In genomic region chr6:87806635-87807034, GRCh38 we compare ENCODE assay signal across 14 cellular contexts.
DNase-seq lines count a peak whose midpoint lies in the region; ATAC-seq and TF ChIP-seq lines count a peak whose summit lies in the region.
"Had no signal": no experiment of that assay in that cellular context is flagged by ENCODE, and none has a peak within 500 bp of the region (broad histone marks: within the 10 kb centered on the region; RNA-seq: fewer than 3 reads in every experiment).

No MANE protein-coding gene starts in this region.

- TF ChIP-seq CTCF in gastrocnemius medialis (IDR thresholded peaks at IDR 0.05 in 4 of 5, conservative IDR thresholded peaks at IDR 0.05 in 1 of 5) = no peak

- intact Hi-C loops in gastrocnemius medialis (cut with DNase I; ENCODE audit: low total_unique reads) = no loop called here
- intact Hi-C loops in posterior cingulate gyrus (cut with DNase I) = no loop called here

- H3K4me3 ChIP-seq in SJCRH30 (no peak overlapping the region), gastrocnemius medialis (no peak overlapping the region)
- H3K4me3 ChIP-seq: lung had no signal

- no peak for DNase-seq in activated T-cell treated with anti-CD3 and anti-CD28 coated beads, Interleukin-2, amount 50 U/mL, for 72 hours
- DNase-seq in activated T-cell treated with anti-CD3 and anti-CD28 coated beads, Interleukin-2, amount 50 U/mL, for 4 hours = no peak
- DNase-seq in NCI-H2107 (lab: John Stamatoyannopoulos, UW) (peak; percentile 12), SJCRH30 (peak; percentile 54 to 80), gastrocnemius medialis (no peak), posterior cingulate gyrus (no peak), substantia nigra (lab: John Stamatoyannopoulos, UW) (no peak)
- DNase-seq in activated CD8-positive, alpha-beta memory T cell treated with anti-CD3 and anti-CD28 coated beads, Interleukin-2, amount 50 U/mL, for 48 hours = no peak
- DNase-seq: ACHN; activated naive CD8-positive, alpha-beta T cell treated with anti-CD3 and anti-CD28 coated beads, Interleukin-2, amount 50 U/mL, for 24 hours; NK-92 treated with Interleukin-12 subunit alpha and Interleukin-12 subunit beta, amount 100 ng/mL, for 24 hours; T-cell; trophoblast cell had no signal

- H3K36me3 Mint-ChIP-seq in activated T-cell treated with anti-CD3 and anti-CD28 coated beads, Interleukin-2, amount 50 U/mL, for 72 hours (ENCODE audit: insufficient read depth in 2 of 2) = peaks cover 0 to 2% of the 10 kb centered on the region in 2 donors
- no peaks in the 10 kb centered on the region for H3K36me3 Mint-ChIP-seq in activated T-cell treated with anti-CD3 and anti-CD28 coated beads, Interleukin-2, amount 50 U/mL, for 4 hours (ENCODE audit: insufficient read depth)
- H3K36me3 Mint-ChIP-seq: T-cell had no signal

- no peak overlapping the region for H3K4me3 Mint-ChIP-seq in activated T-cell treated with anti-CD3 and anti-CD28 coated beads, Interleukin-2, amount 50 U/mL, for 72 hours
- no peak overlapping the region for H3K4me3 Mint-ChIP-seq in activated T-cell treated with anti-CD3 and anti-CD28 coated beads, Interleukin-2, amount 50 U/mL, for 4 hours
- H3K4me3 Mint-ChIP-seq: activated naive CD8-positive, alpha-beta T cell treated with anti-CD3 and anti-CD28 coated beads, Interleukin-2, amount 50 U/mL, for 24 hours; T-cell had no signal

- no peaks in the 10 kb centered on the region for H3K9me3 ChIP-seq in SJCRH30 (replicated peaks)
- H3K9me3 ChIP-seq in gastrocnemius medialis = no peaks in the 10 kb centered on the region

- H3K4me1 Mint-ChIP-seq in activated T-cell treated with anti-CD3 and anti-CD28 coated beads, Interleukin-2, amount 50 U/mL, for 72 hours (ENCODE audit: low read depth) = peaks cover 31% of the 10 kb centered on the region
- peaks cover 11% of the 10 kb centered on the region for H3K4me1 Mint-ChIP-seq in activated T-cell treated with anti-CD3 and anti-CD28 coated beads, Interleukin-2, amount 50 U/mL, for 4 hours (ENCODE audit: low read depth)

- H3K4me1 ChIP-seq in SJCRH30 (peaks cover 19% of the 10 kb centered on the region), gastrocnemius medialis (peaks cover 0 to 4% of the 10 kb centered on the region in 2 donors)

- H3K36me3 ChIP-seq in SJCRH30 (no peaks in the 10 kb centered on the region), gastrocnemius medialis (no peaks in the 10 kb centered on the region)

- no peaks in the 10 kb centered on the region for H3K9me3 Mint-ChIP-seq in activated T-cell treated with anti-CD3 and anti-CD28 coated beads, Interleukin-2, amount 50 U/mL, for 72 hours
- no peaks in the 10 kb centered on the region for H3K9me3 Mint-ChIP-seq in activated T-cell treated with anti-CD3 and anti-CD28 coated beads, Interleukin-2, amount 50 U/mL, for 4 hours
- H3K9me3 Mint-ChIP-seq: activated naive CD8-positive, alpha-beta T cell treated with anti-CD3 and anti-CD28 coated beads, Interleukin-2, amount 50 U/mL, for 24 hours; T-cell had no signal

- H3K27ac Mint-ChIP-seq in activated T-cell treated with anti-CD3 and anti-CD28 coated beads, Interleukin-2, amount 50 U/mL, for 72 hours = peak overlapping the region; percentile 10
- H3K27ac Mint-ChIP-seq: T-cell had no signal

- no peak overlapping the region for H3K27ac ChIP-seq in SJCRH30
- no peak overlapping the region for H3K27ac ChIP-seq in gastrocnemius medialis
- no peak overlapping the region for H3K27ac ChIP-seq in substantia nigra (ENCODE audit: low read depth, low read length, poor library complexity, severe bottlenecking)

- H3K27me3 Mint-ChIP-seq in activated T-cell treated with anti-CD3 and anti-CD28 coated beads, Interleukin-2, amount 50 U/mL, for 72 hours (ENCODE audit: low read depth) = peaks cover 23% of the 10 kb centered on the region
- peaks cover 5% of the 10 kb centered on the region for H3K27me3 Mint-ChIP-seq in activated T-cell treated with anti-CD3 and anti-CD28 coated beads, Interleukin-2, amount 50 U/mL, for 4 hours (ENCODE audit: low read depth)

- in situ Hi-C loops in gastrocnemius medialis (cut with MboI; ENCODE audit: low sequenced_read_pairs in 4 of 4) = no loop called here

- TF ChIP-seq POLR2A in gastrocnemius medialis (IDR thresholded peaks at IDR 0.05) = no peak

- ATAC-seq in activated T-cell treated with anti-CD3 and anti-CD28 coated beads, Interleukin-2, amount 50 U/mL, for 72 hours (replicated peaks in 1 of 2) = no peak
- no peak for ATAC-seq in activated T-cell treated with anti-CD3 and anti-CD28 coated beads, Interleukin-2, amount 50 U/mL, for 4 hours
- ATAC-seq in gastrocnemius medialis = peak; percentile 30 to 65
- ATAC-seq: activated naive CD8-positive, alpha-beta T cell treated with anti-CD3 and anti-CD28 coated beads, Interleukin-2, amount 50 U/mL, for 24 hours; T-cell had no signal

- H3K27me3 ChIP-seq in SJCRH30 (no peaks in the 10 kb centered on the region), gastrocnemius medialis (no peaks in the 10 kb centered on the region)

Comparison
In these comparisons a context has a peak if more than half of its experiments do, and no peak if none do; other contexts are left out.
1. ATAC-seq: peak in gastrocnemius medialis (2 of 2); none in activated T-cell treated with anti-CD3 and anti-CD28 coated beads, Interleukin-2, amount 50 U/mL, for 72 hours (0 of 2) and activated T-cell treated with anti-CD3 and anti-CD28 coated beads, Interleukin-2, amount 50 U/mL, for 4 hours (0 of 2).
2. DNase-seq: peak in NCI-H2107 (single experiment) and SJCRH30 (2 of 2); none in activated T-cell treated with anti-CD3 and anti-CD28 coated beads, Interleukin-2, amount 50 U/mL, for 72 hours (0 of 2), activated T-cell treated with anti-CD3 and anti-CD28 coated beads, Interleukin-2, amount 50 U/mL, for 4 hours (single experiment), gastrocnemius medialis (0 of 2), posterior cingulate gyrus (0 of 10), substantia nigra (0 of 49) and activated CD8-positive, alpha-beta memory T cell treated with anti-CD3 and anti-CD28 coated beads, Interleukin-2, amount 50 U/mL, for 48 hours (single experiment).